In the genomic region with DNA sequence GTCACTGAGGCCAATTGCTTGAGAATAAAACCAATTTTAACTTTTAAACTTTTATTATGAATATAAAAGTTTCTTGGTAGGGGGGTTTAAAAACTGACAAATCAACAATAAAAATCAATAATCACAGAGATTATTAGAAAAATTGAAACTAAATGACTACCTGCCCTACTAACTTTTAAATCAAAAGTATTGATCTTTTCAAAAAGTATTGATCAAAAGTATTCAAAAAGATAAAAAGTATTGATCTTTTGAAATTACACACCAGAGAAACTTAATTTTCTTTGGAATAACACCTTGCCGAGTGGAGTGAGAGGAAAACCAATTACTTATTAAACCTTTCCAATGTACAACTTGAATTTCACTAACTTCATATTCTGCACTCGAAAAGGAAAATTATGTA, we compare ENCODE assay signal across 9 cellular contexts. TPM values are rescaled to one million over a fixed set of nuclear protein-coding genes. Genes with fewer than 3 reads are reported as not detected.
DNase-seq lines count a peak whose midpoint lies in the region; ATAC-seq lines count a peak whose summit lies in the region.
"Had no signal": no experiment of that assay in that cellular context is flagged by ENCODE, and none has a peak within 500 bp of the region (broad histone marks: within the 10 kb centered on the region; RNA-seq: fewer than 3 reads in every experiment).

No MANE protein-coding gene starts in this region.

- no peak for ATAC-seq in activated CD4-positive, alpha-beta T cell treated with anti-CD3 and anti-CD28 coated beads for 36 hours

- H3K36me3 ChIP-seq in iPS-20b (ENCODE audit: insufficient read depth, low read depth, low read length): peaks cover 38% of the 10 kb centered on the region
- peaks cover 6 to 24% (median 9%) of the 10 kb centered on the region in 5 donors for H3K36me3 ChIP-seq in subcutaneous abdominal adipose tissue (ENCODE audit: control insufficient read depth in 5 of 5, insufficient read depth in 5 of 5, low read length in 5 of 5)

- H3K9ac ChIP-seq in iPS-20b (ENCODE audit: low read depth, low read length) (peak overlapping the region; percentile 82; the same call in 1 of the 2 replicates), subcutaneous abdominal adipose tissue (ENCODE audit: low read length in 5 of 5) (peak overlapping the region in 4 of 5 donors; percentile 77 to 93 (median 90))

- POLR2A ChIA-PET in activated CD4-positive, alpha-beta T cell treated with anti-CD3 and anti-CD28 coated beads for 36 hours (lab: Charles Lee): no interaction called here

- CTCF ChIA-PET in activated CD4-positive, alpha-beta T cell treated with anti-CD3 and anti-CD28 coated beads for 36 hours (lab: Charles Lee): interaction anchor here (1.2 to 1.3 kb wide), 2 partner anchors 14 to 79 kb away, joined by 3 to 4 read pairs; no protein-coding TSS in a partner anchor

- DNase-seq in activated CD4-positive, alpha-beta T cell treated with anti-CD3 and anti-CD28 coated beads for 36 hours: no peak
- DNase-seq in activated CD4-positive, alpha-beta T cell treated with anti-CD3 and anti-CD28 coated beads for 4 hours: no peak
- DNase-seq in activated T-helper 2 cell treated with anti-CD3 and anti-CD28 coated beads, Interferon-gamma antibody, Interleukin-2, Interleukin-4, amounts not matched to agents 10 μg/mL and 5 μg/mL and 100 μg/mL, durations not matched to agents 14 hours and 24 hours and 36 hours (ENCODE audit: low spot score): no peak
- DNase-seq in glomerular visceral epithelial cell (ENCODE audit: extremely low spot score) (no peak), AML-193 (lab: John Stamatoyannopoulos, UW) (no peak), midbrain (lab: John Stamatoyannopoulos, UW) (no peak)
- DNase-seq: NCI-H748 treated with DMSO at 0.1 percent for 48 hours had no signal

- intact Hi-C loops in activated CD4-positive, alpha-beta T cell treated with anti-CD3 and anti-CD28 coated beads for 36 hours (cut with DNase I, micrococcal nuclease): loop anchor here (1.0 to 10.0 kb wide), 7 partner anchors 48 to 1249 kb away; a partner anchor contains a TSS
- intact Hi-C loops in activated T-helper 2 cell treated with anti-CD3 and anti-CD28 coated beads, Interferon-gamma antibody, Interleukin-2, Interleukin-4, amounts not matched to agents 10 μg/mL and 5 μg/mL and 100 μg/mL, durations not matched to agents 14 hours and 24 hours and 36 hours (cut with micrococcal nuclease): loop anchor here (1.0 to 10.0 kb wide), 5 partner anchors 48 to 258 kb away; a partner anchor contains a TSS

- H3K27me3 ChIP-seq in iPS-20b (ENCODE audit: insufficient read depth, low read length) (no peaks in the 10 kb centered on the region), subcutaneous abdominal adipose tissue (ENCODE audit: control insufficient read depth in 5 of 5, insufficient read depth in 4 of 5, low read length in 5 of 5) (no peaks in the 10 kb centered on the region)

- H3K4me1 ChIP-seq in iPS-20b (ENCODE audit: insufficient read depth, low read length): peaks cover 26% of the 10 kb centered on the region
- H3K4me1 ChIP-seq in subcutaneous abdominal adipose tissue (ENCODE audit: control insufficient read depth in 5 of 5, insufficient read depth in 5 of 5, low read length in 5 of 5): peaks cover 2 to 64% (median 39%) of the 10 kb centered on the region in 5 donors

- peaks cover 22% of the 10 kb centered on the region for H3K36me3 Mint-ChIP-seq in activated CD4-positive, alpha-beta T cell treated with anti-CD3 and anti-CD28 coated beads for 36 hours (ENCODE audit: low read depth)
- peaks cover 45% of the 10 kb centered on the region for H3K36me3 Mint-ChIP-seq in activated T-helper 2 cell treated with anti-CD3 and anti-CD28 coated beads, Interferon-gamma antibody, Interleukin-2, Interleukin-4, amounts not matched to agents 10 μg/mL and 5 μg/mL and 100 μg/mL, durations not matched to agents 14 hours and 24 hours and 36 hours (ENCODE audit: low read depth)

- no peak overlapping the region for H3K27ac Mint-ChIP-seq in activated CD4-positive, alpha-beta T cell treated with anti-CD3 and anti-CD28 coated beads for 36 hours
- H3K27ac Mint-ChIP-seq in activated T-helper 2 cell treated with anti-CD3 and anti-CD28 coated beads, Interferon-gamma antibody, Interleukin-2, Interleukin-4, amounts not matched to agents 10 μg/mL and 5 μg/mL and 100 μg/mL, durations not matched to agents 14 hours and 24 hours and 36 hours: no peak overlapping the region

- no peaks in the 10 kb centered on the region for H3K9me3 ChIP-seq in iPS-20b (ENCODE audit: insufficient read depth, low read depth, low read length)
- no peaks in the 10 kb centered on the region for H3K9me3 ChIP-seq in subcutaneous abdominal adipose tissue (ENCODE audit: control insufficient read depth in 5 of 5, low read length in 5 of 5)

- peaks cover 44% of the 10 kb centered on the region for H3K4me1 Mint-ChIP-seq in activated CD4-positive, alpha-beta T cell treated with anti-CD3 and anti-CD28 coated beads for 36 hours
- H3K4me1 Mint-ChIP-seq in activated T-helper 2 cell treated with anti-CD3 and anti-CD28 coated beads, Interferon-gamma antibody, Interleukin-2, Interleukin-4, amounts not matched to agents 10 μg/mL and 5 μg/mL and 100 μg/mL, durations not matched to agents 14 hours and 24 hours and 36 hours (ENCODE audit: low read depth): peaks cover 44% of the 10 kb centered on the region

- peak overlapping the region; percentile 89 for H3K4me3 Mint-ChIP-seq in activated CD4-positive, alpha-beta T cell treated with anti-CD3 and anti-CD28 coated beads for 36 hours
- peak overlapping the region; percentile 91 for H3K4me3 Mint-ChIP-seq in activated T-helper 2 cell treated with anti-CD3 and anti-CD28 coated beads, Interferon-gamma antibody, Interleukin-2, Interleukin-4, amounts not matched to agents 10 μg/mL and 5 μg/mL and 100 μg/mL, durations not matched to agents 14 hours and 24 hours and 36 hours (ENCODE audit: low read depth)

- H3K27ac ChIP-seq in iPS-20b (ENCODE audit: low read length): no peak overlapping the region
- peak overlapping the region; percentile 84 for H3K27ac ChIP-seq in subcutaneous abdominal adipose tissue (ENCODE audit: low read depth, low read length)

- H3K9me3 Mint-ChIP-seq in activated CD4-positive, alpha-beta T cell treated with anti-CD3 and anti-CD28 coated beads for 36 hours (ENCODE audit: low read depth): no peaks in the 10 kb centered on the region
- H3K9me3 Mint-ChIP-seq in activated T-helper 2 cell treated with anti-CD3 and anti-CD28 coated beads, Interferon-gamma antibody, Interleukin-2, Interleukin-4, amounts not matched to agents 10 μg/mL and 5 μg/mL and 100 μg/mL, durations not matched to agents 14 hours and 24 hours and 36 hours: no peaks in the 10 kb centered on the region

- H3K4me3 ChIP-seq in iPS-20b (ENCODE audit: low read length) (peak overlapping the region; percentile 95), subcutaneous abdominal adipose tissue (ENCODE audit: low read depth in 1 of 5, low read length in 5 of 5) (peak overlapping the region; percentile 96 to 97 (median 97))

- no peaks in the 10 kb centered on the region for H3K27me3 Mint-ChIP-seq in activated CD4-positive, alpha-beta T cell treated with anti-CD3 and anti-CD28 coated beads for 36 hours
- no peaks in the 10 kb centered on the region for H3K27me3 Mint-ChIP-seq in activated T-helper 2 cell treated with anti-CD3 and anti-CD28 coated beads, Interferon-gamma antibody, Interleukin-2, Interleukin-4, amounts not matched to agents 10 μg/mL and 5 μg/mL and 100 μg/mL, durations not matched to agents 14 hours and 24 hours and 36 hours (ENCODE audit: low read depth)

RNA-seq across cellular contexts. Expression of a gene that starts 2.2 kb away (rescaled TPM):
- 1 to 10 TPM; 2.9 to 4.5 TPM for total RNA-seq in activated CD4-positive, alpha-beta T cell treated with anti-CD3 and anti-CD28 coated beads for 36 hours
- 7.9 and 8.0 TPM in 2 replicates for total RNA-seq in activated T-helper 2 cell treated with anti-CD3 and anti-CD28 coated beads, Interferon-gamma antibody, Interleukin-2, Interleukin-4, amounts not matched to agents 10 μg/mL and 5 μg/mL and 100 μg/mL, durations not matched to agents 14 hours and 24 hours and 36 hours
